Comparison of ENCODE assay signal across 13 cellular contexts in the genomic region with DNA sequence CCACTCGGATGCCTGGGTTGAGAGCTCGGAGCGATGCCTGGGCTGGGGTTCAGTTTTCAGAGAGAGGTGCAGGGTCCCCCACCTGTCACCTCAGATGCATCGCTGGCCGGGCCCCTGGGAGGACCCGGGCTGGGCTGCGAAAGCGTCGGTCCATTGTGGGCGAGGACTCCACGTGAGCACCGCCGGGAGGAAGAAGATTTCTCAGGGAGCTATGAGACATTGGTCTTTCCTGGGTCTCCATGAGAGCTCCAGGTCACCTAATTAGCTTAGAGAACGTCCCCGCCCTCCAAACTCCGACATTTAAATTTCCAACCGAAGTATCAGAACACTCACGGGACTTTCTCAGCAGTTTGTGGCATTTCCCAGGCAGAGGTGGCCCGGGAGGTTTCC. TPM values are rescaled to one million over a fixed set of nuclear protein-coding genes. Genes with fewer than 3 reads are reported as not detected.
A peak's percentile ranks its signal among the peaks of the same experiment; 100 is the strongest.
DNase-seq lines count a peak whose midpoint lies in the region; ATAC-seq, FAIRE-seq and TF ChIP-seq lines count a peak whose summit lies in the region.
"Had no signal": no experiment of that assay in that cellular context is flagged by ENCODE, and none has a peak within 500 bp of the region (broad histone marks: within the 10 kb centered on the region; RNA-seq: fewer than 3 reads in every experiment).

No MANE protein-coding gene starts in this region.

- peaks cover 5% of the 10 kb centered on the region for H3K4me1 Mint-ChIP-seq in stimulated activated naive CD8-positive, alpha-beta T cell treated with anti-CD3 and anti-CD28 coated beads, Interleukin-15, Interleukin-2, amounts not matched to agents 100 ng/mL and 50 ng/mL, for 24 hours (ENCODE audit: low read depth)
- H3K4me1 Mint-ChIP-seq in naive thymus-derived CD8-positive, alpha-beta T cell, result peaks cover 6 to 11% (median 9%) of the 10 kb centered on the region in 4 donors

- H3K36me3 ChIP-seq in H1 (ENCODE audit: control insufficient read depth in 2 of 4, insufficient read depth in 4 of 4, low read length in 3 of 4), result no peaks in the 10 kb centered on the region
- H3K36me3 ChIP-seq in vagina, result no peaks in the 10 kb centered on the region
- no peaks in the 10 kb centered on the region for H3K36me3 ChIP-seq in PC-9 (ENCODE audit: low read depth)

- no peak overlapping the region for H3K9ac ChIP-seq in H1 (replicated peaks in 1 of 4; ENCODE audit: extremely low read depth in 1 of 4, low read depth in 3 of 4, low read length in 3 of 4)

- H3K9me3 ChIP-seq in H1 (ENCODE audit: insufficient read depth in 2 of 2, low read depth in 1 of 2, low read length in 1 of 2) (no peaks in the 10 kb centered on the region), vagina (no peaks in the 10 kb centered on the region), PC-9 (ENCODE audit: insufficient read depth, low read depth) (no peaks in the 10 kb centered on the region)

- ATAC-seq in stimulated activated naive CD8-positive, alpha-beta T cell treated with anti-CD3 and anti-CD28 coated beads, Interleukin-15, Interleukin-2, amounts not matched to agents 100 U/mL and 50 U/mL, for 24 hours, result no peak
- no peak for ATAC-seq in naive thymus-derived CD8-positive, alpha-beta T cell

- no peak overlapping the region for H4K5ac ChIP-seq in H1 (ENCODE audit: insufficient read length, low read depth, low read length)

- no peaks in the 10 kb centered on the region for H3K79me2 ChIP-seq in H1 (ENCODE audit: control insufficient read depth in 1 of 2, insufficient read depth in 2 of 2, low read length in 2 of 2)
- H3K79me2 ChIP-seq in PC-9 (ENCODE audit: low read depth), result no peaks in the 10 kb centered on the region

- no peak overlapping the region for H2AK5ac ChIP-seq in H1 (ENCODE audit: low read depth, low read length)

- intact Hi-C loops in vagina (cut with DNase I) (no loop called here), PC-9 (cut with micrococcal nuclease; ENCODE audit: unreplicated experiment) (no loop called here)

- H3K56ac ChIP-seq in H1 (replicated peaks; ENCODE audit: insufficient read length, low read depth, low read length), result no peak overlapping the region

- POLR2A ChIA-PET in H1 (lab: Charles Lee; ENCODE audit: partially characterized antibody) (interaction anchor here (0.5 kb wide), 1 partner anchor 20 kb away, joined by 3 read pairs; no protein-coding TSS in a partner anchor), PC-9 (lab: Charles Lee; ENCODE audit: unreplicated experiment) (no interaction called here)
- POLR2A ChIA-PET in naive thymus-derived CD8-positive, alpha-beta T cell (lab: Charles Lee), result no interaction called here

- H4K91ac ChIP-seq in H1 (replicated peaks; ENCODE audit: insufficient read length, low read length), result no peak overlapping the region

- no peak overlapping the region for H2BK120ac ChIP-seq in H1 (replicated peaks; ENCODE audit: low read depth, low read length)

- no peak for TF ChIP-seq EP300 in H1 (IDR thresholded peaks at IDR 0.05; ENCODE audit: borderline replicate concordance in 1 of 2, low read depth in 2 of 2, low read length in 2 of 2)

- peak overlapping the region; percentile 10 to 69 (median 29); a peak in 7 of 8 replicates for H3K4me3 ChIP-seq in H1 (ENCODE audit: extremely low read depth in 1 of 4, insufficient read depth in 2 of 4, low read depth in 3 of 4, low read length in 4 of 4)
- H3K4me3 ChIP-seq in vagina, result peak overlapping the region; percentile 22 to 37
- no peak overlapping the region for H3K4me3 ChIP-seq in PC-9

- peaks cover 28% of the 10 kb centered on the region for H3K27me3 Mint-ChIP-seq in stimulated activated naive CD8-positive, alpha-beta T cell treated with anti-CD3 and anti-CD28 coated beads, Interleukin-15, Interleukin-2, amounts not matched to agents 100 ng/mL and 50 ng/mL, for 24 hours
- peaks cover 9 to 43% (median 26%) of the 10 kb centered on the region in 5 donors for H3K27me3 Mint-ChIP-seq in naive thymus-derived CD8-positive, alpha-beta T cell

- no peak for DNase-seq in stimulated activated naive CD8-positive, alpha-beta T cell treated with anti-CD3 and anti-CD28 coated beads, Interleukin-15, Interleukin-2, amounts not matched to agents 100 U/mL and 50 U/mL, for 24 hours
- DNase-seq in H1 (ENCODE audit: low read depth in 1 of 2, low spot score in 2 of 2), result no peak
- no peak for DNase-seq in naive thymus-derived CD8-positive, alpha-beta T cell
- DNase-seq in vagina (ENCODE audit: extremely low spot score in 2 of 2), result no peak
- DNase-seq in EL, result no peak
- DNase-seq in PC-9, result no peak
- no peak for DNase-seq in NCI-H748 treated with DMSO at 0.1 percent for 48 hours (lab: John Stamatoyannopoulos, UW)
- DNase-seq: activated B cell treated with CpG ODN at 0.5 μM for 24 hours; activated naive CD8-positive, alpha-beta T cell treated with anti-CD3 and anti-CD28 coated beads, Interleukin-2, amount 10 ng/mL, durations not matched to agents 7 days and 5 days; CD8-positive, alpha-beta memory T cell; KBM-7; NCI-H2107 had no signal

- no peaks in the 10 kb centered on the region for H3F3A ChIP-seq in PC-9 (ENCODE audit: insufficient read depth, low read depth)

- H3K9me2 ChIP-seq in PC-9 (ENCODE audit: insufficient read depth), result no peaks in the 10 kb centered on the region

- H2BK5ac ChIP-seq in H1 (ENCODE audit: low read depth, low read length), result no peak overlapping the region

- no peak overlapping the region for H4K8ac ChIP-seq in H1 (ENCODE audit: extremely low read depth, insufficient read depth, low read length)

- H3K4me3 Mint-ChIP-seq in stimulated activated naive CD8-positive, alpha-beta T cell treated with anti-CD3 and anti-CD28 coated beads, Interleukin-15, Interleukin-2, amounts not matched to agents 100 ng/mL and 50 ng/mL, for 24 hours, result peak overlapping the region; percentile 20
- H3K4me3 Mint-ChIP-seq in naive thymus-derived CD8-positive, alpha-beta T cell, result peak overlapping the region in 8 of 10 donors; percentile 30 to 68 (median 40)
- H3K4me3 Mint-ChIP-seq: activated B cell treated with CpG ODN at 0.5 μM for 24 hours; activated naive CD8-positive, alpha-beta T cell treated with anti-CD3 and anti-CD28 coated beads, Interleukin-2, amount 10 ng/mL, durations not matched to agents 7 days and 5 days had no signal

- peaks cover 29 to 65% (median 48%) of the 10 kb centered on the region in 4 experiments for H3K27me3 ChIP-seq in H1 (replicated peaks in 1 of 4; ENCODE audit: control insufficient read depth in 3 of 4, extremely low read depth in 1 of 4, insufficient read depth in 3 of 4, low read length in 3 of 4)
- no peaks in the 10 kb centered on the region for H3K27me3 ChIP-seq in vagina
- H3K27me3 ChIP-seq in PC-9 (ENCODE audit: insufficient read depth, low read depth), result peaks cover 10% of the 10 kb centered on the region

- FAIRE-seq in H1 (lab: Jason Lieb, UNC), result no peak

- TF ChIP-seq POLR2A in H1 (IDR thresholded peaks at IDR 0.05; ENCODE audit: control extremely low read depth in 1 of 2, low read depth in 2 of 2, low read length in 2 of 2) (no peak), vagina (IDR thresholded peaks at IDR 0.05) (no peak)

- no peak overlapping the region for H2BK12ac ChIP-seq in H1 (ENCODE audit: low read depth, low read length)

- no peaks in the 10 kb centered on the region for H3K79me1 ChIP-seq in H1 (ENCODE audit: low read depth, low read length)

- no peak overlapping the region for H3K23ac ChIP-seq in H1 (ENCODE audit: insufficient read length)

- H2BK20ac ChIP-seq in H1 (ENCODE audit: low read length), result no peak overlapping the region

- H3K36me3 Mint-ChIP-seq in stimulated activated naive CD8-positive, alpha-beta T cell treated with anti-CD3 and anti-CD28 coated beads, Interleukin-15, Interleukin-2, amounts not matched to agents 100 ng/mL and 50 ng/mL, for 24 hours (ENCODE audit: low read depth), result no peaks in the 10 kb centered on the region
- peaks cover 0 to 9% (median 0%) of the 10 kb centered on the region in 3 donors for H3K36me3 Mint-ChIP-seq in naive thymus-derived CD8-positive, alpha-beta T cell
- H3K36me3 Mint-ChIP-seq: activated naive CD8-positive, alpha-beta T cell treated with anti-CD3 and anti-CD28 coated beads, Interleukin-2, amount 10 ng/mL, durations not matched to agents 7 days and 5 days had no signal

- no peak overlapping the region for H3K4ac ChIP-seq in H1 (replicated peaks; ENCODE audit: insufficient read length, low read depth, low read length)

- H3K9me3 Mint-ChIP-seq in stimulated activated naive CD8-positive, alpha-beta T cell treated with anti-CD3 and anti-CD28 coated beads, Interleukin-15, Interleukin-2, amounts not matched to agents 100 ng/mL and 50 ng/mL, for 24 hours, result no peaks in the 10 kb centered on the region
- peaks cover 0 to 3% (median 0%) of the 10 kb centered on the region in 9 donors for H3K9me3 Mint-ChIP-seq in naive thymus-derived CD8-positive, alpha-beta T cell
- H3K9me3 Mint-ChIP-seq: activated B cell treated with CpG ODN at 0.5 μM for 24 hours; activated naive CD8-positive, alpha-beta T cell treated with anti-CD3 and anti-CD28 coated beads, Interleukin-2, amount 10 ng/mL, durations not matched to agents 7 days and 5 days had no signal

- H3K27ac ChIP-seq in H1 (ENCODE audit: low read depth, low read length) (no peak overlapping the region), vagina (peak overlapping the region; percentile 48), PC-9 (no peak overlapping the region)

- no TSS peak for BruUV-seq in PC-9 (replicated peaks; lab: Mats Ljungman, UMichigan)

- 0 out of 2 replicates have a peak overlapping the region, but pooled peaks have one; percentile 16 for H2AFZ ChIP-seq in H1 (ENCODE audit: low read length)
- H2AFZ ChIP-seq in PC-9, result no peak overlapping the region

- no peak for TF ChIP-seq CTCF in H1 (IDR thresholded peaks at IDR 0.05; ENCODE audit: control extremely low read depth in 1 of 3, insufficient read depth in 1 of 3, low read depth in 1 of 3, low read length in 3 of 3)
- no peak for TF ChIP-seq CTCF in vagina (IDR thresholded peaks at IDR 0.05)
- no peak for TF ChIP-seq CTCF in PC-9 (conservative IDR thresholded peaks at IDR 0.05)

- H3K4me1 ChIP-seq in H1 (replicated peaks in 1 of 4; ENCODE audit: control insufficient read depth in 3 of 4, insufficient read depth in 4 of 4, low read length in 3 of 4) (peaks cover 0 to 6% (median 6%) of the 10 kb centered on the region in 4 experiments; a peak in 4 of 7 replicates), vagina (no peaks in the 10 kb centered on the region), PC-9 (replicated peaks; ENCODE audit: insufficient read depth) (no peaks in the 10 kb centered on the region)

- no peak for TF ChIP-seq RAD21 in H1 (IDR thresholded peaks at IDR 0.05 in 1 of 2, conservative IDR thresholded peaks at IDR 0.05 in 1 of 2; ENCODE audit: low read depth in 2 of 2, low read length in 2 of 2)

- WGBS in H1 (ENCODE audit: extremely low coverage in 1 of 2, insufficient coverage in 1 of 2, insufficient read length in 1 of 2, insufficient replicate concordance in 2 of 2, low coverage in 1 of 2, low lambda C conversion rate in 2 of 2, missing lambda C conversion rate in 1 of 2), 2 experiments, result 4% methylated on average over 16 of the region's 19 CpGs; no CpG with 5 or more reads in 1 of the 2 experiments

- H4K20me1 ChIP-seq in H1 (replicated peaks in 1 of 2; ENCODE audit: control insufficient read depth in 1 of 2, insufficient read depth in 2 of 2, low read length in 2 of 2), result peaks cover 0 to 2% of the 10 kb centered on the region in 2 experiments
- no peaks in the 10 kb centered on the region for H4K20me1 ChIP-seq in PC-9 (ENCODE audit: insufficient read depth)

- H3K27ac Mint-ChIP-seq in stimulated activated naive CD8-positive, alpha-beta T cell treated with anti-CD3 and anti-CD28 coated beads, Interleukin-15, Interleukin-2, amounts not matched to agents 100 ng/mL and 50 ng/mL, for 24 hours, result no peak overlapping the region
- H3K27ac Mint-ChIP-seq in naive thymus-derived CD8-positive, alpha-beta T cell, result peak overlapping the region in 3 of 10 donors; percentile 43 to 82 (median 56)
- H3K27ac Mint-ChIP-seq: activated B cell treated with CpG ODN at 0.5 μM for 24 hours; activated naive CD8-positive, alpha-beta T cell treated with anti-CD3 and anti-CD28 coated beads, Interleukin-2, amount 10 ng/mL, durations not matched to agents 7 days and 5 days; CD8-positive, alpha-beta memory T cell had no signal

- H3K4me2 ChIP-seq in H1 (ENCODE audit: insufficient read depth in 1 of 2, low read depth in 2 of 2, low read length in 2 of 2), result peak overlapping the region; percentile 85 to 91
- H3K4me2 ChIP-seq in PC-9, result no peak overlapping the region

- no peak overlapping the region for H2BK15ac ChIP-seq in H1 (ENCODE audit: low read length)

- H3K23me2 ChIP-seq in H1 (ENCODE audit: low read depth, low read length), result peaks cover 10% of the 10 kb centered on the region; the same call in 1 of the 2 replicates

- no peak overlapping the region for H3K14ac ChIP-seq in H1 (ENCODE audit: insufficient read length)

- no peak overlapping the region for H3K18ac ChIP-seq in H1 (ENCODE audit: extremely low read depth, low read length)

- CTCF ChIA-PET in H1 (lab: Charles Lee; ENCODE audit: partially characterized antibody), result no interaction called here
- CTCF ChIA-PET in PC-9 (lab: Charles Lee), result no interaction called here

RNA-seq across cellular contexts. Expression of a gene that starts 2.2 kb away (rescaled TPM):
- 0.30 and 0.82 TPM in 2 replicates for total RNA-seq in H1 (2021; fragmentation: NEBNext Ultra II Directional; extraction: Animal tissue kit (Norgen Biotek cat#: 25700))
- 0.77 and 0.88 TPM in 2 replicates for polyA plus RNA-seq in H1 (2011; rRNA removed)
- 0.52 TPM for polyA plus RNA-seq in H1 (2011; cell fraction: cytosol; rRNA removed)
- polyA plus RNA-seq in H1 (2011; cell fraction: nucleus; rRNA removed), result 1.3 TPM
- polyA plus RNA-seq in H1 (2012, experiment 1 of 2), result 0.84 to 1.9 TPM (median 1.0 TPM) in 4 replicates
- polyA plus RNA-seq in H1 (2012, experiment 2 of 2), result 0.79 TPM
- polyA plus RNA-seq in H1 (2013, experiment 1 of 2), result 0.28 TPM
- 0.22 TPM for polyA plus RNA-seq in H1 (2013, experiment 2 of 2)
- polyA minus RNA-seq in H1 (2011; rRNA and poly(A)+ RNA removed), result 0.25 and 0.59 TPM in 2 replicates
- not detected for polyA minus RNA-seq in H1 (2011; cell fraction: cytosol; rRNA and poly(A)+ RNA removed)
- 0.20 TPM for polyA minus RNA-seq in H1 (2011; cell fraction: nucleus; rRNA and poly(A)+ RNA removed)
- total RNA-seq in naive thymus-derived CD8-positive, alpha-beta T cell, result 10 to 100 TPM in 1 of 2 experiments, 1 to 10 TPM in 1; 9.8 to 10.3 TPM
- polyA plus RNA-seq in naive thymus-derived CD8-positive, alpha-beta T cell, result 1 to 10 TPM in 1 of 3 donors, under 1 TPM in 2; 0.16 to 1.8 (median 0.92) TPM
- 11.5 TPM for total RNA-seq in vagina
- 0.70 and 1.6 TPM in 2 replicates for total RNA-seq in PC-9 (2021)
